9 cellular contexts compared by ENCODE assay signal in genomic region chr1:17653728-17654351, GRCh38.
DNase-seq lines count a peak whose midpoint lies in the region; ATAC-seq and TF ChIP-seq lines count a peak whose summit lies in the region.
"Had no signal": no experiment of that assay in that cellular context is flagged by ENCODE, and none has a peak within 500 bp of the region (broad histone marks: within the 10 kb centered on the region; RNA-seq: fewer than 3 reads in every experiment).

No MANE protein-coding gene starts in this region.

- CTCF ChIA-PET in Calu3 (lab: Charles Lee): no interaction called here
- CTCF ChIA-PET in RWPE1 (lab: Yijun Ruan, JAX): interaction anchor here (0.7 to 1.3 kb wide), 10 partner anchors 9 to 1168 kb away, joined by 3 to 4 read pairs (median 3); no protein-coding TSS in a partner anchor

- BruUV-seq in Calu3 (replicated peaks; lab: Mats Ljungman, UMichigan): no TSS peak

- DNase-seq in Calu3 (peak; percentile 44), HFF-Myc (ENCODE audit: extremely low read depth, low read depth) (no peak), RWPE1 (ENCODE audit: low spot score) (peak; percentile 63), caudate nucleus (lab: John Stamatoyannopoulos, UW) (peak in 41 of 61 donors; percentile 7 to 56 (median 25)), right lobe of liver (no peak), suprapubic skin (ENCODE audit: low spot score in 2 of 2) (no peak)

- 63% methylated on average over 2 of the region's 9 CpGs for WGBS in right lobe of liver (ENCODE audit: insufficient coverage, low coverage, low lambda C conversion rate, missing lambda C conversion rate)
- 80% methylated on average over 1 of the region's 9 CpGs for WGBS in suprapubic skin

- H3K36me3 ChIP-seq in right lobe of liver (peaks cover 0 to 96% (median 48%) of the 10 kb centered on the region in 4 donors), suprapubic skin (peaks cover 68% of the 10 kb centered on the region)
- H3K36me3 ChIP-seq: neutrophil had no signal

- H3K9me3 Mint-ChIP-seq in Calu3 (ENCODE audit: low read depth, unreplicated experiment): no peaks in the 10 kb centered on the region

- H3K27me3 Mint-ChIP-seq in Calu3 (ENCODE audit: unreplicated experiment): no peaks in the 10 kb centered on the region

- H3K9me3 ChIP-seq in right lobe of liver: no peaks in the 10 kb centered on the region
- no peaks in the 10 kb centered on the region for H3K9me3 ChIP-seq in suprapubic skin
- H3K9me3 ChIP-seq: neutrophil had no signal

- ATAC-seq in right lobe of liver: peak; percentile 16 to 41 (median 32)
- ATAC-seq in HG02798 (IDR thresholded peaks at IDR 0.05; ENCODE audit: poor library complexity, unreplicated experiment): no peak
- no peak for ATAC-seq in HG03045 (IDR thresholded peaks at IDR 0.05; ENCODE audit: unreplicated experiment)

- TF ChIP-seq EP300 in suprapubic skin (IDR thresholded peaks at IDR 0.05): no peak

- H3K4me1 ChIP-seq in right lobe of liver (no peaks in the 10 kb centered on the region), suprapubic skin (peaks cover 6% of the 10 kb centered on the region)

- H3K27ac ChIP-seq in RWPE1: no peak overlapping the region
- H3K27ac ChIP-seq in caudate nucleus (ENCODE audit: low read depth, low read length): no peak overlapping the region
- no peak overlapping the region for H3K27ac ChIP-seq in right lobe of liver
- H3K27ac ChIP-seq in suprapubic skin: no peak overlapping the region
- H3K27ac ChIP-seq: neutrophil had no signal

- intact Hi-C loops in Calu3 (cut with micrococcal nuclease; ENCODE audit: unreplicated experiment) (no loop called here), right lobe of liver (cut with DNase I) (no loop called here)

- H3K4me1 Mint-ChIP-seq in Calu3 (ENCODE audit: low read depth, unreplicated experiment): no peaks in the 10 kb centered on the region

- peak; percentile 47 for TF ChIP-seq CTCF in Calu3 (IDR thresholded peaks at IDR 0.05; ENCODE audit: unreplicated experiment)
- TF ChIP-seq CTCF in HFF-Myc (IDR thresholded peaks at IDR 0.05; ENCODE audit: low read depth, low read length, missing control alignments): peak; percentile 91
- peak; percentile 73 for TF ChIP-seq CTCF in RWPE1 (conservative IDR thresholded peaks at IDR 0.05; ENCODE audit: low read depth)
- TF ChIP-seq CTCF in right lobe of liver (IDR thresholded peaks at IDR 0.05): peak; percentile 14 to 59 (median 53)
- TF ChIP-seq CTCF in suprapubic skin (IDR thresholded peaks at IDR 0.05): peak; percentile 27 to 48

- no peak overlapping the region for H3K4me3 Mint-ChIP-seq in Calu3 (ENCODE audit: low read depth, unreplicated experiment)

- H3K4me3 ChIP-seq in HFF-Myc (replicated peaks; ENCODE audit: low read depth, low read length) (no peak overlapping the region), right lobe of liver (no peak overlapping the region), suprapubic skin (no peak overlapping the region)

- H3K27ac Mint-ChIP-seq in Calu3 (ENCODE audit: unreplicated experiment): no peak overlapping the region

- H3K36me3 Mint-ChIP-seq in Calu3 (ENCODE audit: insufficient read depth, unreplicated experiment): no peaks in the 10 kb centered on the region

- TF ChIP-seq POLR2A in right lobe of liver (IDR thresholded peaks at IDR 0.05): no peak
- no peak for TF ChIP-seq POLR2A in suprapubic skin (IDR thresholded peaks at IDR 0.05)

- H3K27me3 ChIP-seq in right lobe of liver (no peaks in the 10 kb centered on the region), suprapubic skin (no peaks in the 10 kb centered on the region)
- H3K27me3 ChIP-seq: neutrophil had no signal

- POLR2A ChIA-PET in RWPE1 (lab: Yijun Ruan, JAX; ENCODE audit: low non-redundant PET): no interaction called here

Comparison
In these comparisons a context has a peak if more than half of its experiments do, and no peak if none do; other contexts are left out.
1. DNase-seq: peak in Calu3 (single experiment), RWPE1 (single experiment) and caudate nucleus (41 of 61); none in HFF-Myc (single experiment), right lobe of liver (0 of 3) and suprapubic skin (0 of 2).
2. CTCF ChIP-seq: peak in every context shown above with its lines; median percentile 91 in HFF-Myc; 73 in RWPE1; 53 in right lobe of liver; 47 in Calu3; 38 in suprapubic skin.
3. ATAC-seq: peak in right lobe of liver (4 of 4); none in HG02798 (single experiment) and HG03045 (single experiment).